In the genomic region with DNA sequence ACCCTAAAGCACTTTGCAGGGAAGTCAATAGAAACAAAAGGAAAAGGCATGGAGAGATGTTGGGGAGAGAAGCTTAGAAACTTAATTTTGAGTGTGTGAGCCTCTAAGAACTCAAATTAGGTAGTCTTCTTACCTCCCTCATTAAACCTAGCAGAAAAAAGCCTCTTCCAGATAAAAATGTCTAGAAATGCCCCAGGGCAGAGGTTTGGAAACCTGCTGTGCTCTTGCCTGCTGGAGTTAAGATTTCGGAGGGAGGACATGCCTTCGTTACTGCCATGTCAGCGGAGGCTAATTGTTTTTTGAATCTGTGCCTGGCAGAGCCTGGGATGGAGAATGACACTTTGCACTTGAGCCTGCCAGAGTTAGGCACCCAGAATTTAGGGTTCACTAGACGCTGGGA, we compare ENCODE assay signal across 18 cellular contexts. TPM values are rescaled to one million over a fixed set of nuclear protein-coding genes. Genes with fewer than 3 reads are reported as not detected.
A peak's percentile ranks its signal among the peaks of the same experiment; 100 is the strongest.
DNase-seq lines count a peak whose midpoint lies in the region; ATAC-seq and TF ChIP-seq lines count a peak whose summit lies in the region.
"Had no signal": no experiment of that assay in that cellular context is flagged by ENCODE, and none has a peak within 500 bp of the region (broad histone marks: within the 10 kb centered on the region; RNA-seq: fewer than 3 reads in every experiment).

No MANE protein-coding gene starts in this region.

- no peak overlapping the region for H4K91ac ChIP-seq in H9 (ENCODE audit: insufficient read length, low read depth, low read length)

- no peak for ATAC-seq in Right ventricle myocardium inferior
- ATAC-seq: GM12878, HCT116 had no signal

- H3K79me2 ChIP-seq in H9 (ENCODE audit: insufficient read depth, low read length), result no peaks in the 10 kb centered on the region

- H3K27ac Mint-ChIP-seq in H9, result peak overlapping the region in 2 of 3 experiments; percentile 18 to 76; a peak in 2 of 7 replicates
- H3K27ac Mint-ChIP-seq in glutamatergic neuron (ENCODE audit: unreplicated experiment), result no peak overlapping the region
- H3K27ac Mint-ChIP-seq: CD4-positive, alpha-beta memory T cell had no signal

- no peak overlapping the region for H3K56ac ChIP-seq in H9 (ENCODE audit: insufficient read length, low read depth, low read length)

- H3K27ac ChIP-seq in H9 (ENCODE audit: insufficient read length, low read depth, low read length), result no peak overlapping the region

- no peaks in the 10 kb centered on the region for H3K79me1 ChIP-seq in H9 (ENCODE audit: insufficient read depth, low read depth, low read length, poor library complexity, severe bottlenecking)

- H4K5ac ChIP-seq in H9 (ENCODE audit: insufficient read length, low read depth, low read length), result no peak overlapping the region

- no CpG with 5 or more reads among the region's 4 CpGs for WGBS in H9 (ENCODE audit: extremely low coverage, insufficient read length, low lambda C conversion rate)

- H3T11ph ChIP-seq in H9 (ENCODE audit: low read length), result no peak overlapping the region

- H3K9me3 Mint-ChIP-seq in H9 (no peaks in the 10 kb centered on the region; a peak in 1 of 5 replicates), glutamatergic neuron (ENCODE audit: unreplicated experiment) (no peaks in the 10 kb centered on the region)
- H3K9me3 Mint-ChIP-seq: CD4-positive, alpha-beta memory T cell had no signal

- H3K27me3 ChIP-seq in H9 (ENCODE audit: insufficient read depth, low read length), result no peaks in the 10 kb centered on the region

- no peak overlapping the region for H3K4me2 ChIP-seq in H9 (ENCODE audit: insufficient read depth, insufficient read length, low read length)

- H2AK5ac ChIP-seq in H9 (ENCODE audit: insufficient read length, low read length), result no peak overlapping the region

- TF ChIP-seq CTCF in H9 (conservative IDR thresholded peaks at IDR 0.05), result no peak
- no peak for TF ChIP-seq CTCF in glutamatergic neuron (IDR thresholded peaks at IDR 0.05; ENCODE audit: partially characterized antibody, unreplicated experiment)

- no peak overlapping the region for H3K4me3 Mint-ChIP-seq in H9
- H3K4me3 Mint-ChIP-seq in glutamatergic neuron (ENCODE audit: unreplicated experiment), result peak overlapping the region; percentile 32
- H3K4me3 Mint-ChIP-seq: CD4-positive, alpha-beta memory T cell had no signal

- H3K9ac ChIP-seq in H9 (ENCODE audit: extremely low read depth, insufficient read length, low read length), result no peak overlapping the region

- peaks cover 7% of the 10 kb centered on the region for H3K27me3 Mint-ChIP-seq in H9 (ENCODE audit: low read depth)
- peaks cover 4% of the 10 kb centered on the region for H3K27me3 Mint-ChIP-seq in glutamatergic neuron (ENCODE audit: unreplicated experiment)

- H2BK5ac ChIP-seq in H9 (ENCODE audit: insufficient read length, low read length), result no peak overlapping the region

- no peak overlapping the region for H2BK15ac ChIP-seq in H9 (ENCODE audit: low read depth, low read length)

- no peak overlapping the region for H3K14ac ChIP-seq in H9 (ENCODE audit: insufficient read depth, low read length)

- H3K4me1 Mint-ChIP-seq in H9, result peaks cover 10 to 13% of the 10 kb centered on the region in 2 experiments; a peak in 3 of 4 replicates
- peaks cover 8% of the 10 kb centered on the region for H3K4me1 Mint-ChIP-seq in glutamatergic neuron (ENCODE audit: low read depth, unreplicated experiment)
- H3K4me1 Mint-ChIP-seq: CD4-positive, alpha-beta memory T cell had no signal

- no peaks in the 10 kb centered on the region for H3K23me2 ChIP-seq in H9 (ENCODE audit: insufficient read length, low read depth, low read length, poor library complexity, severe bottlenecking)

- no peak overlapping the region for H2AFZ ChIP-seq in H9 (ENCODE audit: low read length)

- intact Hi-C loops in Right ventricle myocardium inferior (cut with DNase I), result no loop called here

- no peaks in the 10 kb centered on the region for H4K20me1 ChIP-seq in H9 (ENCODE audit: control insufficient read depth, insufficient read depth, insufficient read length)

- no peaks in the 10 kb centered on the region for H3K9me3 ChIP-seq in H9 (ENCODE audit: control insufficient read depth, low read depth, low read length)

- H3K4me1 ChIP-seq in H9 (ENCODE audit: insufficient read depth, low read length), result no peaks in the 10 kb centered on the region

- H2BK12ac ChIP-seq in H9 (ENCODE audit: insufficient read length, low read depth, low read length), result no peak overlapping the region

- H3K36me3 Mint-ChIP-seq in H9 (ENCODE audit: insufficient read depth in 1 of 3, low read depth in 3 of 3) (no peaks in the 10 kb centered on the region), glutamatergic neuron (ENCODE audit: unreplicated experiment) (no peaks in the 10 kb centered on the region)
- H3K36me3 Mint-ChIP-seq: CD4-positive, alpha-beta memory T cell had no signal

- no peak overlapping the region for H3K18ac ChIP-seq in H9 (ENCODE audit: insufficient read length, low read depth, low read length)

- DNase-seq in H9 (no peak), glutamatergic neuron (no peak), retina (peak; percentile 49), ecto neural progenitor cell (ENCODE audit: low spot score) (no peak), mucosa of gallbladder (ENCODE audit: low spot score) (no peak), Right ventricle myocardium inferior (ENCODE audit: missing footprints) (no peak)
- DNase-seq: C1 segment of cervical spinal cord; Calu3; CD4-positive, alpha-beta memory T cell; COR-L47; DMS153; DND-41; GDM1; H7 had no signal

- no peak overlapping the region for H3K4ac ChIP-seq in H9 (ENCODE audit: low read depth, low read length)

- H2BK120ac ChIP-seq in H9 (ENCODE audit: low read depth, low read length, poor library complexity, severe bottlenecking), result no peak overlapping the region

- H4K8ac ChIP-seq in H9 (replicated peaks; ENCODE audit: insufficient read length, low read depth, low read length), result no peak overlapping the region

- no peak overlapping the region for H2BK20ac ChIP-seq in H9 (ENCODE audit: low read depth, low read length, poor library complexity, severe bottlenecking)

- no peak overlapping the region for H3K23ac ChIP-seq in H9 (ENCODE audit: insufficient read length, low read depth, low read length)

RNA-seq across cellular contexts. Expression of gene RPH3A, which starts 56.3 kb away (rescaled TPM):
- total RNA-seq in H9 (2021), result not detected in 2 replicates
- total RNA-seq in glutamatergic neuron (ENCODE audit: unreplicated experiment), result not detected
- 0.09 TPM for total RNA-seq in mucosa of gallbladder
- total RNA-seq in Right ventricle myocardium inferior, result 0.14 TPM
- total RNA-seq: A172; Calu3; CD4-positive, alpha-beta memory T cell; GM12878; H1; H7 had no signal
